10 cellular contexts compared by ENCODE assay signal in genomic region chr2:25402477-25402876, GRCh38.
DNase-seq lines count a peak whose midpoint lies in the region; ATAC-seq, FAIRE-seq and TF ChIP-seq lines count a peak whose summit lies in the region.
"Had no signal": no experiment of that assay in that cellular context is flagged by ENCODE, and none has a peak within 500 bp of the region (broad histone marks: within the 10 kb centered on the region; RNA-seq: fewer than 3 reads in every experiment).

No MANE protein-coding gene starts in this region.

- DNase-seq in naive B cell (no peak), GDM1 (lab: John Stamatoyannopoulos, UW) (no peak), D721Med (ENCODE audit: insufficient read length, low spot score) (no peak)
- DNase-seq: left lung, transverse colon had no signal

- no peak for TF ChIP-seq CTCF in D721Med (IDR thresholded peaks at IDR 0.05; ENCODE audit: insufficient read depth, missing control alignments)

- H3K4me1 Mint-ChIP-seq in naive B cell: peaks cover 52 to 88% (median 52%) of the 10 kb centered on the region in 3 donors

- ATAC-seq in GM18870 (IDR thresholded peaks at IDR 0.05; ENCODE audit: unreplicated experiment) (peak; percentile 50), GM21619 (IDR thresholded peaks at IDR 0.05; ENCODE audit: unreplicated experiment) (peak; percentile 41), HG03520 (IDR thresholded peaks at IDR 0.05; ENCODE audit: unreplicated experiment) (peak; percentile 45), naive B cell (ENCODE audit: low read depth in 2 of 2) (peak; percentile 38 to 40), GM21526 (IDR thresholded peaks at IDR 0.05; ENCODE audit: low FRiP score, unreplicated experiment) (no peak)
- ATAC-seq: left lung had no signal

- H3K9me3 Mint-ChIP-seq in naive B cell: no peaks in the 10 kb centered on the region

- H3K4me3 Mint-ChIP-seq in naive B cell: peak overlapping the region in 6 of 8 donors; percentile 45 to 91 (median 85)

- H3K27me3 Mint-ChIP-seq in naive B cell: no peaks in the 10 kb centered on the region

- no peak for FAIRE-seq in D721Med (lab: Jason Lieb, UNC)
- FAIRE-seq: endothelial cell of umbilical vein had no signal

- H3K36me3 Mint-ChIP-seq in naive B cell: no peaks in the 10 kb centered on the region

- peak overlapping the region; percentile 67 to 99 (median 96) for H3K27ac Mint-ChIP-seq in naive B cell
